Comparison of ENCODE assay signal across 21 cellular contexts in the genomic region with DNA sequence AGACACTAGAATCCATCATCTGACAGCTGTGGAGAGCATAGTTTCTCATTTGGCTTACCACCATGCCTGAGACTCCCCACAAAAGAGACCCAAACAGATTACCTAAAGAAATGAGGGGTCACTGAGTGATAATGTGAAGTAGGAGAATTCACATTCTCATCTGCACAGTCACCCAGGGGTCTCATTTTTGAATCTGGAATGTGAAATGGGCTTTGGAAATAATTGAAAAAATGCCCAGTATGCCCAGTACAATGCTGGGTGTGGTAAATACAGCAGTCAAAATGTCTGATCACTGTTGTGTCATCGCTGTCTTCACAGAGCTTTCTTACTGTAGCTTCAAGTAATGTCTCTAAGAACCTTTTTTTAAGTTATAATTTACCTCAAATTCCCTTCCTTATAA.
DNase-seq lines count a peak whose midpoint lies in the region; ATAC-seq and TF ChIP-seq lines count a peak whose summit lies in the region.
"Had no signal": no experiment of that assay in that cellular context is flagged by ENCODE, and none has a peak within 500 bp of the region (broad histone marks: within the 10 kb centered on the region; RNA-seq: fewer than 3 reads in every experiment).

No MANE protein-coding gene starts in this region.

- POLR2A ChIA-PET in A673 (lab: Charles Lee; ENCODE audit: low non-redundant PET): no interaction called here

- no peaks in the 10 kb centered on the region for H3K27me3 ChIP-seq in brain microvascular endothelial cell (replicated peaks)
- H3K27me3 ChIP-seq in A673 (replicated peaks; ENCODE audit: insufficient read depth, low read depth, low read length, poor library complexity): no peaks in the 10 kb centered on the region

- H3K9me3 ChIP-seq in A673 (ENCODE audit: low read depth, low read length, poor library complexity, severe bottlenecking): no peaks in the 10 kb centered on the region
- H3K9me3 ChIP-seq: Caco-2 had no signal

- H3K36me3 Mint-ChIP-seq in osteocyte (ENCODE audit: unreplicated experiment): no peaks in the 10 kb centered on the region

- peak; percentile 16 for DNase-seq in AG20443 (ENCODE audit: low spot score)
- peak; percentile 19 for DNase-seq in LHCN-M2 (ENCODE audit: low read depth)
- DNase-seq in brain microvascular endothelial cell: no peak
- DNase-seq in osteocyte (ENCODE audit: extremely low spot score, unreplicated experiment): no peak
- no peak for DNase-seq in LoVo (ENCODE audit: low spot score)
- no peak for DNase-seq in AML-193 (lab: John Stamatoyannopoulos, UW)
- no peak for DNase-seq in A673 (ENCODE audit: low spot score)
- DNase-seq: Caco-2; CD4-positive, alpha-beta T cell; GDM1; KBM-7; NCI-H1417 treated with DMSO at 0.1 percent for 48 hours; NCI-H187 treated with DMSO at 0.1 percent for 48 hours; NCI-H2227 treated with DMSO at 0.1 percent for 48 hours; NCI-H524; PC-9; SIG-M5 had no signal

- CTCF ChIA-PET in A673 (lab: Charles Lee): no interaction called here

- in situ Hi-C loops in brain microvascular endothelial cell (cut with HindIII; ENCODE audit: low pct_ligation_motif_present, low sequenced_read_pairs): no loop called here

- H3K27me3 Mint-ChIP-seq in osteocyte (ENCODE audit: unreplicated experiment): no peaks in the 10 kb centered on the region
- H3K27me3 Mint-ChIP-seq: CD4-positive, alpha-beta T cell had no signal

- no TSS peak for BruUV-seq in A673 (replicated peaks; lab: Mats Ljungman, UMichigan)

- H3K27ac ChIP-seq in brain microvascular endothelial cell (peak overlapping the region; percentile 56), A673 (ENCODE audit: low read depth, low read length, poor library complexity, severe bottlenecking) (no peak overlapping the region)
- H3K27ac ChIP-seq: PC-9, RWPE1 had no signal

- H3K36me3 ChIP-seq in brain microvascular endothelial cell (replicated peaks) (no peaks in the 10 kb centered on the region), A673 (ENCODE audit: insufficient read depth, low read length, poor library complexity, severe bottlenecking) (no peaks in the 10 kb centered on the region)

- no peaks in the 10 kb centered on the region for H3K4me1 ChIP-seq in A673 (ENCODE audit: insufficient read depth, low read length, poor library complexity, severe bottlenecking)
- H3K4me1 ChIP-seq: Caco-2 had no signal

- H3K9me3 Mint-ChIP-seq in osteocyte (ENCODE audit: unreplicated experiment): peaks cover 5% of the 10 kb centered on the region
- H3K9me3 Mint-ChIP-seq: CD4-positive, alpha-beta T cell had no signal

- peak overlapping the region; percentile 19 for H3K4me3 Mint-ChIP-seq in osteocyte (ENCODE audit: unreplicated experiment)
- H3K4me3 Mint-ChIP-seq: CD4-positive, alpha-beta T cell had no signal

- H3K4me1 Mint-ChIP-seq in osteocyte (ENCODE audit: unreplicated experiment): peaks cover 17% of the 10 kb centered on the region

- intact Hi-C loops in A673 (cut with micrococcal nuclease; ENCODE audit: unreplicated experiment): no loop called here

- no peak overlapping the region for H3K4me3 ChIP-seq in brain microvascular endothelial cell (ENCODE audit: low read depth, low read length)
- no peak overlapping the region for H3K4me3 ChIP-seq in A673 (ENCODE audit: low read depth, low read length, poor library complexity, severe bottlenecking)
- H3K4me3 ChIP-seq: GM12878, PC-9 had no signal

- ATAC-seq in GM21825 (IDR thresholded peaks at IDR 0.05; ENCODE audit: unreplicated experiment): no peak
- ATAC-seq: GM12878, HepG2 had no signal

- peak overlapping the region; percentile 88 for H3K27ac Mint-ChIP-seq in osteocyte (ENCODE audit: unreplicated experiment)
- H3K27ac Mint-ChIP-seq: CD4-positive, alpha-beta T cell had no signal

- TF ChIP-seq CTCF in brain microvascular endothelial cell (IDR thresholded peaks at IDR 0.05; ENCODE audit: low read depth, low read length, missing control alignments) (no peak), osteocyte (IDR thresholded peaks at IDR 0.05) (no peak), A673 (conservative IDR thresholded peaks at IDR 0.05; ENCODE audit: low read depth, low read length) (no peak)

Comparison
In these comparisons a context has a peak if more than half of its experiments do, and no peak if none do; other contexts are left out.
1. DNase-seq: peak in AG20443 (single experiment) and LHCN-M2 (single experiment); none in brain microvascular endothelial cell (single experiment), osteocyte (single experiment), LoVo (single experiment), AML-193 (0 of 2) and A673 (single experiment).